Comparison of ENCODE assay signal across 18 cellular contexts in genomic region chr5:53330491-53330890, GRCh38.
DNase-seq lines count a peak whose midpoint lies in the region; ATAC-seq, FAIRE-seq and TF ChIP-seq lines count a peak whose summit lies in the region.
"Had no signal": no experiment of that assay in that cellular context is flagged by ENCODE, and none has a peak within 500 bp of the region (broad histone marks: within the 10 kb centered on the region; RNA-seq: fewer than 3 reads in every experiment).

No MANE protein-coding gene starts in this region.

- H3K27ac ChIP-seq in liver (ENCODE audit: low read depth in 1 of 2, low read length in 2 of 2): no peak overlapping the region
- H3K27ac ChIP-seq in HepG2 (ENCODE audit: extremely low read length, insufficient read depth, low read length): no peak overlapping the region
- H3K27ac ChIP-seq in epithelial cell of prostate: peak overlapping the region; percentile 100
- no peak overlapping the region for H3K27ac ChIP-seq in heart left ventricle
- H3K27ac ChIP-seq: BLaER1 treated with 17β-estradiol and CSF1 and Interleukin-3, amounts not matched to agents 10 nM and 100 nM; HL-60 had no signal

- H3K9me3 ChIP-seq in liver (ENCODE audit: control insufficient read depth in 4 of 4, low read length in 3 of 4): no peaks in the 10 kb centered on the region
- no peaks in the 10 kb centered on the region for H3K9me3 ChIP-seq in HepG2 (ENCODE audit: low read length)
- H3K9me3 ChIP-seq in heart left ventricle: no peaks in the 10 kb centered on the region
- H3K9me3 ChIP-seq: BLaER1 treated with 17β-estradiol and CSF1 and Interleukin-3, amounts not matched to agents 10 nM and 100 nM; HAP-1 had no signal

- DNase-seq in HepG2 (ENCODE audit: low spot score): no peak
- no peak for DNase-seq in epithelial cell of prostate (ENCODE audit: low read depth, low spot score)
- no peak for DNase-seq in left lobe of liver (ENCODE audit: low spot score)
- no peak for DNase-seq in NCI-H128 (lab: John Stamatoyannopoulos, UW; ENCODE audit: unreplicated experiment)
- no peak for DNase-seq in heart left ventricle
- DNase-seq: 8988T; ACHN; CD4-positive, CD25-positive, alpha-beta regulatory T cell; DMS53; GF-D8; HFFc6 had no signal

- H4K20me1 ChIP-seq in HepG2 (ENCODE audit: insufficient read depth, low read length): no peaks in the 10 kb centered on the region
- H4K20me1 ChIP-seq: BLaER1 treated with 17β-estradiol and CSF1 and Interleukin-3, amounts not matched to agents 10 nM and 100 nM had no signal

- no peaks in the 10 kb centered on the region for H3K36me3 ChIP-seq in liver (ENCODE audit: control insufficient read depth in 4 of 4, insufficient read depth in 3 of 4, low read depth in 1 of 4, low read length in 3 of 4)
- no peaks in the 10 kb centered on the region for H3K36me3 ChIP-seq in HepG2 (replicated peaks in 1 of 2; ENCODE audit: control insufficient read depth in 1 of 2, insufficient read depth in 2 of 2, low read length in 2 of 2)
- H3K36me3 ChIP-seq in heart left ventricle: no peaks in the 10 kb centered on the region
- H3K36me3 ChIP-seq: BLaER1 treated with 17β-estradiol and CSF1 and Interleukin-3, amounts not matched to agents 10 nM and 100 nM; HAP-1 had no signal

- no peak for TF ChIP-seq RAD21 in liver (IDR thresholded peaks at IDR 0.05)
- TF ChIP-seq RAD21 in HepG2 (CRISPR knock-in tag; IDR thresholded peaks at IDR 0.05): no peak

- H3K4me1 ChIP-seq in liver (ENCODE audit: control insufficient read depth in 4 of 4, insufficient read depth in 4 of 4, low read length in 3 of 4) (peaks cover 0 to 6% (median 4%) of the 10 kb centered on the region in 4 donors), HepG2 (ENCODE audit: insufficient read depth, low read length) (no peaks in the 10 kb centered on the region), heart left ventricle (peaks cover 0 to 7% (median 0%) of the 10 kb centered on the region in 12 donors)
- H3K4me1 ChIP-seq: HAP-1 had no signal

- H3K4me2 ChIP-seq in HepG2 (ENCODE audit: low read depth, low read length): no peak overlapping the region
- H3K4me2 ChIP-seq: BLaER1 treated with 17β-estradiol and CSF1 and Interleukin-3, amounts not matched to agents 10 nM and 100 nM had no signal

- no peak for TF ChIP-seq POLR2A in HepG2 (IDR thresholded peaks at IDR 0.05; ENCODE audit: insufficient read depth in 1 of 2, low read depth in 2 of 2, low read length in 2 of 2)
- no peak for TF ChIP-seq POLR2A in heart left ventricle (IDR thresholded peaks at IDR 0.05)

- H3K4me3 ChIP-seq in liver (ENCODE audit: low read depth in 1 of 3, low read length in 3 of 3): no peak overlapping the region
- H3K4me3 ChIP-seq in HepG2 (replicated peaks in 1 of 3; ENCODE audit: insufficient read depth in 1 of 3, low read depth in 2 of 3, low read length in 3 of 3): no peak overlapping the region
- no peak overlapping the region for H3K4me3 ChIP-seq in heart left ventricle
- H3K4me3 ChIP-seq: BLaER1 treated with 17β-estradiol and CSF1 and Interleukin-3, amounts not matched to agents 10 nM and 100 nM; HAP-1 had no signal

- BruUV-seq in HepG2 (replicated peaks; lab: Mats Ljungman, UMichigan): no TSS peak

- TF ChIP-seq EP300 in HepG2 (IDR thresholded peaks at IDR 0.05; ENCODE audit: low read depth in 2 of 2, low read length in 2 of 2) (no peak), HepG2 (CRISPR knock-in tag; IDR thresholded peaks at IDR 0.05; ENCODE audit: borderline replicate concordance) (no peak)

- no peak for ATAC-seq in HepG2
- ATAC-seq in left lobe of liver: peak; percentile 45
- no peak for ATAC-seq in heart left ventricle
- ATAC-seq in HG03442 (IDR thresholded peaks at IDR 0.05; ENCODE audit: unreplicated experiment): no peak

- WGBS in liver: 32% methylated on average over 2 of the region's 2 CpGs
- 14% methylated on average over 2 of the region's 2 CpGs for WGBS in HepG2 (ENCODE audit: low lambda C conversion rate)
- 65 to 76% (median 70%) methylated on average over 2 of the region's 2 CpGs for WGBS in heart left ventricle, 4 donors

- no peak overlapping the region for H2AFZ ChIP-seq in HepG2 (ENCODE audit: low read length)

- in situ Hi-C loops in HepG2 (cut with HindIII; ENCODE audit: extremely low pct_ligation_motif_present, low pct_unique_long_range_greater_than_20kb): no loop called here

- no peak for FAIRE-seq in HepG2 (lab: Jason Lieb, UNC)
- FAIRE-seq: GM19239, H1 had no signal

- no peak overlapping the region for H3K9ac ChIP-seq in liver (ENCODE audit: low read depth in 1 of 2, low read length in 2 of 2)
- H3K9ac ChIP-seq in HepG2 (ENCODE audit: insufficient read depth, low read depth, low read length): no peak overlapping the region
- H3K9ac ChIP-seq: BLaER1 treated with 17β-estradiol and CSF1 and Interleukin-3, amounts not matched to agents 10 nM and 100 nM had no signal

- intact Hi-C loops in HepG2 (cut with micrococcal nuclease; ENCODE audit: unreplicated experiment) (no loop called here), heart left ventricle (cut with DNase I) (no loop called here)

- TF ChIP-seq CTCF in liver (IDR thresholded peaks at IDR 0.05; ENCODE audit: low read depth, low read length, missing input control) (no peak), HepG2 (CRISPR knock-in tag; IDR thresholded peaks at IDR 0.05) (no peak), heart left ventricle (IDR thresholded peaks at IDR 0.05) (no peak)

- no peaks in the 10 kb centered on the region for H3K27me3 ChIP-seq in liver (ENCODE audit: control insufficient read depth in 4 of 4, insufficient read depth in 4 of 4, low read length in 3 of 4)
- no peaks in the 10 kb centered on the region for H3K27me3 ChIP-seq in HepG2 (ENCODE audit: control insufficient read depth in 1 of 2, insufficient read depth in 2 of 2, low read length in 2 of 2)
- no peaks in the 10 kb centered on the region for H3K27me3 ChIP-seq in heart left ventricle
- H3K27me3 ChIP-seq: BLaER1 treated with 17β-estradiol and CSF1 and Interleukin-3, amounts not matched to agents 10 nM and 100 nM had no signal

- POLR2A ChIA-PET in HepG2 (lab: Yijun Ruan, JAX): no interaction called here

- H3K79me2 ChIP-seq in HepG2 (ENCODE audit: insufficient read depth, low read length): no peaks in the 10 kb centered on the region

- CTCF ChIA-PET in HepG2 (lab: Yijun Ruan, JAX; ENCODE audit: low intra/inter-chr PET ratio, low total read pairs): no interaction called here

TF ChIP-seq in liver, 16 proteins besides CTCF, POLR2A, EP300 and RAD21:
- TF ChIP-seq HNF4A (conservative IDR thresholded peaks at IDR 0.05) (peak; percentile 44), TAF1 (conservative IDR thresholded peaks at IDR 0.05) (no peak), RXRA (IDR thresholded peaks at IDR 0.05) (peak in 1 of 2 donors; percentile 26), NR2F2 (IDR thresholded peaks at IDR 0.05) (peak; percentile 86), YY1 (IDR thresholded peaks at IDR 0.05) (peak; percentile 16), GABPA (IDR thresholded peaks at IDR 0.05 in 1 of 2, conservative IDR thresholded peaks at IDR 0.05 in 1 of 2) (no peak)

TF ChIP-seq in HepG2, 621 proteins besides CTCF, POLR2A, EP300 and RAD21:
- TF ChIP-seq CREM (IDR thresholded peaks at IDR 0.05) (no peak), CREM (CRISPR knock-in tag; IDR thresholded peaks at IDR 0.05) (no peak), ZNF589 (CRISPR knock-in tag; conservative IDR thresholded peaks at IDR 0.05) (no peak)
TF ChIP-seq in HepG2: peak in this region for 0.
